12 cellular contexts compared by ENCODE assay signal in genomic region chr6:111757342-111757741, GRCh38.
DNase-seq lines count a peak whose midpoint lies in the region; ATAC-seq, FAIRE-seq and TF ChIP-seq lines count a peak whose summit lies in the region.
"Had no signal": no experiment of that assay in that cellular context is flagged by ENCODE, and none has a peak within 500 bp of the region (broad histone marks: within the 10 kb centered on the region; RNA-seq: fewer than 3 reads in every experiment).

No MANE protein-coding gene starts in this region.

- H3K9me3 Mint-ChIP-seq in CD4-positive, alpha-beta memory T cell = peaks cover 0 to 6% (median 0%) of the 10 kb centered on the region in 8 donors
- H3K9me3 Mint-ChIP-seq: memory B cell had no signal

- H3K27ac ChIP-seq in CD4-positive, alpha-beta memory T cell (ENCODE audit: low read depth, low read length) = peak overlapping the region; percentile 99
- peak overlapping the region; percentile 29 for H3K27ac ChIP-seq in mesodermal cell (ENCODE audit: low read depth, low read length, severe bottlenecking)

- peaks cover 6% of the 10 kb centered on the region for H3K36me3 ChIP-seq in CD4-positive, alpha-beta memory T cell (ENCODE audit: insufficient read depth, low read length)
- H3K36me3 ChIP-seq in mesodermal cell (ENCODE audit: control insufficient read depth, insufficient read depth, low read length) = peaks cover 30% of the 10 kb centered on the region
- H3K36me3 ChIP-seq: tibial nerve had no signal

- CTCF ChIA-PET in CD4-positive, alpha-beta memory T cell (lab: Charles Lee; ENCODE audit: partially characterized antibody) = interaction anchor here (0.8 to 1.4 kb wide), 2 partner anchors 20 to 21 kb away, joined by 3 read pairs; no protein-coding TSS in a partner anchor

- POLR2A ChIA-PET in CD4-positive, alpha-beta memory T cell (lab: Charles Lee; ENCODE audit: partially characterized antibody) = interaction anchor here (0.8 to 10.0 kb wide), 12 partner anchors 9 to 116 kb away, joined by 3 to 201 read pairs (median 4); partner anchors contain the start of gene FYN

- no peak for ATAC-seq in HG03432 (IDR thresholded peaks at IDR 0.05; ENCODE audit: unreplicated experiment)

- H3K4me1 Mint-ChIP-seq in CD4-positive, alpha-beta memory T cell = peaks cover 59 to 96% (median 78%) of the 10 kb centered on the region in 4 donors

- no peaks in the 10 kb centered on the region for H3K27me3 ChIP-seq in CD4-positive, alpha-beta memory T cell (ENCODE audit: insufficient read depth, low read length)
- H3K27me3 ChIP-seq: tibial nerve had no signal

- WGBS in mesodermal cell (ENCODE audit: insufficient coverage in 2 of 2), 2 experiments = no CpG with 5 or more reads among the region's 1 CpG

- no peaks in the 10 kb centered on the region for H3K27me3 Mint-ChIP-seq in CD4-positive, alpha-beta memory T cell
- H3K27me3 Mint-ChIP-seq: memory B cell had no signal

- TF ChIP-seq CTCF in cardiac fibroblast (IDR thresholded peaks at IDR 0.05; ENCODE audit: low read depth, low read length) (no peak), D721Med (IDR thresholded peaks at IDR 0.05; ENCODE audit: insufficient read depth, missing control alignments) (no peak)

- peak overlapping the region; percentile 85 to 99 (median 96) for H3K4me3 Mint-ChIP-seq in CD4-positive, alpha-beta memory T cell
- H3K4me3 Mint-ChIP-seq: memory B cell had no signal

- H3K9me3 ChIP-seq in CD4-positive, alpha-beta memory T cell (ENCODE audit: control insufficient read depth in 1 of 2, low read length in 2 of 2) = no peaks in the 10 kb centered on the region
- H3K9me3 ChIP-seq in mesodermal cell (ENCODE audit: control insufficient read depth, low read length) = no peaks in the 10 kb centered on the region
- H3K9me3 ChIP-seq: tibial nerve had no signal

- peak overlapping the region; percentile 97 to 100 (median 99) for H3K27ac Mint-ChIP-seq in CD4-positive, alpha-beta memory T cell
- H3K27ac Mint-ChIP-seq: memory B cell had no signal

- FAIRE-seq in D721Med (lab: Jason Lieb, UNC) = no peak

- H3K36me3 Mint-ChIP-seq in CD4-positive, alpha-beta memory T cell = peaks cover 41 to 56% of the 10 kb centered on the region in 2 donors

- in situ Hi-C loops in G401 (cut with HindIII; ENCODE audit: low sequenced_read_pairs) = no loop called here

- peak overlapping the region; percentile 68 to 80 for H3K4me3 ChIP-seq in CD4-positive, alpha-beta memory T cell (ENCODE audit: low read length in 2 of 2)
- no peak overlapping the region for H3K4me3 ChIP-seq in cardiac fibroblast (replicated peaks in 1 of 2; ENCODE audit: low read depth in 2 of 2, low read length in 2 of 2)
- no peak overlapping the region for H3K4me3 ChIP-seq in mesodermal cell (ENCODE audit: extremely low read depth, insufficient read depth, low read length, poor library complexity, severe bottlenecking)

- intact Hi-C loops in CD4-positive, alpha-beta memory T cell (cut with micrococcal nuclease) = loop anchor here (5.0 kb wide), 1 partner anchor 35 kb away; no protein-coding TSS in a partner anchor

- peak; percentile 59 to 68 (median 63) for DNase-seq in CD4-positive, alpha-beta memory T cell
- DNase-seq in LoVo (ENCODE audit: low spot score) = peak; percentile 1
- peak; percentile 58 to 76 for DNase-seq in cardiac fibroblast (ENCODE audit: low read depth in 2 of 2)
- no peak for DNase-seq in G401 (ENCODE audit: low spot score)
- DNase-seq in D721Med (ENCODE audit: insufficient read length, low spot score) = no peak
- no peak for DNase-seq in NCI-H2081 (lab: John Stamatoyannopoulos, UW)
- DNase-seq: effector CD8-positive, alpha-beta T cell; Kasumi-1 had no signal

- peaks cover 88% of the 10 kb centered on the region for H3K4me1 ChIP-seq in CD4-positive, alpha-beta memory T cell (ENCODE audit: insufficient read depth, low read length)
- peaks cover 12% of the 10 kb centered on the region for H3K4me1 ChIP-seq in mesodermal cell (ENCODE audit: control insufficient read depth, insufficient read depth, low read length, poor library complexity, severe bottlenecking)

Comparison
In these comparisons a context has a peak if more than half of its experiments do, and no peak if none do; other contexts are left out.
1. DNase-seq: peak in CD4-positive, alpha-beta memory T cell (5 of 5), LoVo (single experiment) and cardiac fibroblast (2 of 2); none in G401 (single experiment), D721Med (single experiment) and NCI-H2081 (0 of 2).
2. H3K4me3 ChIP-seq: peak in CD4-positive, alpha-beta memory T cell (2 of 2); none in cardiac fibroblast (0 of 2) and mesodermal cell (single experiment).